ENCODE assay signal across 24 cellular contexts in genomic region chr12:5514545-5514944, GRCh38.
"Had no signal": no experiment of that assay in that cellular context is flagged by ENCODE, and none has a peak within 500 bp of the region (broad histone marks: within the 10 kb centered on the region; RNA-seq: fewer than 3 reads in every experiment).

No MANE protein-coding gene starts in this region.

- H3K36me3 ChIP-seq: colonic mucosa, gastrocnemius medialis, neutrophil, prostate gland, sigmoid colon, thoracic aorta, tibial nerve, upper lobe of right lung had no signal

- H3K27me3 ChIP-seq: colonic mucosa, tibial nerve, upper lobe of right lung had no signal

- H3K27ac Mint-ChIP-seq: memory B cell; natural killer cell; stimulated activated effector memory CD8-positive, alpha-beta T cell treated with anti-CD3 and anti-CD28 coated beads, Interleukin-12 subunit alpha, Interleukin-12 subunit beta, amount 100 ng/mL, for 72 hours had no signal

- H3K4me3 Mint-ChIP-seq: central memory CD8-positive, alpha-beta T cell; memory B cell; natural killer cell; neural crest cell; stimulated activated effector memory CD8-positive, alpha-beta T cell treated with anti-CD3 and anti-CD28 coated beads, Interleukin-12 subunit alpha, Interleukin-12 subunit beta, amount 100 ng/mL, for 72 hours had no signal

- ATAC-seq: esophagus mucosa; gastrocnemius medialis; left lobe of liver; natural killer cell; right cardiac atrium; stimulated activated effector memory CD8-positive, alpha-beta T cell treated with anti-CD3 and anti-CD28 coated beads, Interleukin-12 subunit alpha, Interleukin-12 subunit beta, amount 100 ng/mL, for 72 hours; upper lobe of right lung had no signal

- H3K36me3 Mint-ChIP-seq: memory B cell; natural killer cell; stimulated activated effector memory CD8-positive, alpha-beta T cell treated with anti-CD3 and anti-CD28 coated beads, Interleukin-12 subunit alpha, Interleukin-12 subunit beta, amount 100 ng/mL, for 72 hours had no signal

- H3K27ac ChIP-seq: colonic mucosa, epithelial cell of prostate, gastrocnemius medialis, neutrophil, parathyroid adenoma, prostate gland, sigmoid colon, thoracic aorta, tibial nerve, upper lobe of right lung had no signal

- H3K4me3 ChIP-seq: colonic mucosa, gastrocnemius medialis, lung, prostate gland, sigmoid colon, thoracic aorta, tibial nerve, upper lobe of right lung had no signal

- H3K9me3 ChIP-seq: colonic mucosa, gastrocnemius medialis, neutrophil, prostate gland, sigmoid colon, thoracic aorta, tibial nerve, upper lobe of right lung had no signal

- H3K4me1 Mint-ChIP-seq: central memory CD8-positive, alpha-beta T cell; memory B cell; natural killer cell; stimulated activated effector memory CD8-positive, alpha-beta T cell treated with anti-CD3 and anti-CD28 coated beads, Interleukin-12 subunit alpha, Interleukin-12 subunit beta, amount 100 ng/mL, for 72 hours had no signal

- DNase-seq: colonic mucosa; dermis blood vessel endothelial cell; gastrocnemius medialis; kidney; natural killer cell; right cardiac atrium; sigmoid colon; stimulated activated CD4-positive, alpha-beta T cell treated with anti-CD3 and anti-CD28 coated beads, Interleukin-2, amount 100 ng/mL, for 24 hours; stimulated activated CD4-positive, alpha-beta T cell treated with anti-CD3 and anti-CD28 coated beads, Interleukin-4, amount 100 ng/mL, for 24 hours; stimulated activated naive CD8-positive, alpha-beta T cell treated with anti-CD3 and anti-CD28 coated beads, Interleukin-15, Interleukin-2, amounts not matched to agents 100 U/mL and 50 U/mL, for 24 hours; upper lobe of right lung had no signal

- H3K9me3 Mint-ChIP-seq: memory B cell; natural killer cell; neural crest cell; stimulated activated effector memory CD8-positive, alpha-beta T cell treated with anti-CD3 and anti-CD28 coated beads, Interleukin-12 subunit alpha, Interleukin-12 subunit beta, amount 100 ng/mL, for 72 hours had no signal

- H3K4me1 ChIP-seq: colonic mucosa, parathyroid adenoma, prostate gland had no signal
